15 cellular contexts compared by ENCODE assay signal in genomic region chr10:122419890-122420623, GRCh38. TPM values are rescaled to one million over a fixed set of nuclear protein-coding genes. Genes with fewer than 3 reads are reported as not detected.
DNase-seq lines count a peak whose midpoint lies in the region; ATAC-seq and TF ChIP-seq lines count a peak whose summit lies in the region.
"Had no signal": no experiment of that assay in that cellular context is flagged by ENCODE, and none has a peak within 500 bp of the region (broad histone marks: within the 10 kb centered on the region; RNA-seq: fewer than 3 reads in every experiment).

No MANE protein-coding gene starts in this region.

- dilution Hi-C loops in IMR-90 (cut with HindIII; ENCODE audit: low sequenced_read_pairs, unreplicated experiment), result no loop called here

- H4K91ac ChIP-seq in IMR-90 (ENCODE audit: insufficient read depth, low read depth, low read length), result no peak overlapping the region

- TF ChIP-seq POLR2A in IMR-90 (IDR thresholded peaks at IDR 0.05; ENCODE audit: low read depth, low read length), result no peak

- ATAC-seq in IMR-90 (ENCODE audit: low read depth), result peak; percentile 66
- ATAC-seq in GM21737 (IDR thresholded peaks at IDR 0.05; ENCODE audit: unreplicated experiment), result no peak

- H3K56ac ChIP-seq in IMR-90 (ENCODE audit: extremely low read depth, insufficient read depth, low read length), result no peak overlapping the region

- no peak overlapping the region for H3K23ac ChIP-seq in IMR-90 (ENCODE audit: low read depth, low read length)

- no peak overlapping the region for H3K9ac ChIP-seq in IMR-90 (ENCODE audit: low read depth, low read length)

- TF ChIP-seq CTCF in AG09319 (IDR thresholded peaks at IDR 0.05; ENCODE audit: low read depth, low read length) (no peak), IMR-90 (conservative IDR thresholded peaks at IDR 0.05; ENCODE audit: low read depth, low read length) (no peak), choroid plexus epithelial cell (conservative IDR thresholded peaks at IDR 0.05; ENCODE audit: low read depth, low read length) (no peak)

- no peak for TF ChIP-seq RAD21 in IMR-90 (IDR thresholded peaks at IDR 0.05; ENCODE audit: low read length)

- H3K4ac ChIP-seq in IMR-90 (ENCODE audit: low read depth, low read length), result no peak overlapping the region

- H3K4me2 ChIP-seq in IMR-90 (ENCODE audit: low read depth, low read length), result peak overlapping the region; percentile 21; the same call in 1 of the 2 replicates

- H3K18ac ChIP-seq in IMR-90 (ENCODE audit: low read depth, low read length), result no peak overlapping the region

- intact Hi-C loops in IMR-90 (cut with micrococcal nuclease), result loop anchor here (5.0 kb wide), 1 partner anchor 43 kb away; no protein-coding TSS in a partner anchor

- H3K4me1 ChIP-seq in IMR-90 (ENCODE audit: control insufficient read depth, insufficient read depth, low read length), result peaks cover 4% of the 10 kb centered on the region

- no TSS peak for BruUV-seq in IMR-90 (replicated peaks; lab: Mats Ljungman, UMichigan)

- H2BK15ac ChIP-seq in IMR-90 (ENCODE audit: low read depth, low read length), result no peak overlapping the region

- DNase-seq in AG09319 (ENCODE audit: extremely low read depth, low read depth), result peak; percentile 20
- peak; percentile 85 for DNase-seq in IMR-90
- DNase-seq in choroid plexus epithelial cell (ENCODE audit: low read depth), result peak; percentile 73
- DNase-seq in middle frontal gyrus (ENCODE audit: extremely low spot score, low spot score), result peak; percentile 17
- no peak for DNase-seq in stimulated activated CD4-positive, alpha-beta T cell treated with anti-CD3 and anti-CD28 coated beads, Interleukin-1b, Interleukin-23, amount 100 ng/mL, for 48 hours
- no peak for DNase-seq in NCI-H2171 (lab: John Stamatoyannopoulos, UW)
- DNase-seq in NCI-H345 (lab: John Stamatoyannopoulos, UW), result no peak
- DNase-seq: activated T-cell treated with anti-CD3 and anti-CD28 coated beads, Interleukin-2, amount 50 U/mL, for 1 hour; esophagus squamous epithelium; NCI-H524 had no signal

- no peaks in the 10 kb centered on the region for H3K27me3 ChIP-seq in IMR-90 (ENCODE audit: control insufficient read depth, insufficient read depth, low read length)
- H3K27me3 ChIP-seq: ascending aorta, esophagus squamous epithelium had no signal

- H3K9me3 ChIP-seq in IMR-90 (ENCODE audit: control insufficient read depth, insufficient read depth, low read length), result no peaks in the 10 kb centered on the region
- H3K9me3 ChIP-seq: ascending aorta, esophagus squamous epithelium had no signal

- no peaks in the 10 kb centered on the region for H4K20me1 ChIP-seq in IMR-90 (ENCODE audit: insufficient read depth, low read length)

- peak overlapping the region; percentile 56 for H2AFZ ChIP-seq in IMR-90 (replicated peaks; ENCODE audit: low read length, poor library complexity)

- H3K36me3 ChIP-seq in IMR-90 (ENCODE audit: control insufficient read depth, insufficient read depth, low read length), result peaks cover 2% of the 10 kb centered on the region; the same call in 1 of the 2 replicates

- no peak overlapping the region for H2BK20ac ChIP-seq in IMR-90 (ENCODE audit: low read depth, low read length)

- no peak overlapping the region for H2BK120ac ChIP-seq in IMR-90 (ENCODE audit: low read depth, low read length)

- no peak overlapping the region for H2BK5ac ChIP-seq in IMR-90 (ENCODE audit: low read depth, low read length, poor library complexity, severe bottlenecking)

- no peak overlapping the region for H3K27ac ChIP-seq in IMR-90 (ENCODE audit: insufficient read depth, low read length)
- H3K27ac ChIP-seq: VCaP had no signal

- H2AK5ac ChIP-seq in IMR-90 (ENCODE audit: low read depth, low read length), result no peak overlapping the region

- H3K14ac ChIP-seq in IMR-90 (replicated peaks; ENCODE audit: low read depth, low read length), result no peak overlapping the region

- peaks cover 5% of the 10 kb centered on the region for H3K9me1 ChIP-seq in IMR-90 (ENCODE audit: insufficient read depth, low read length)

- CTCF ChIA-PET in IMR-90 (lab: Yijun Ruan, JAX), result interaction anchor here (0.7 to 2.0 kb wide), 2 partner anchors 10 to 12 kb away, joined by 3 to 5 read pairs; no protein-coding TSS in a partner anchor

- no peak overlapping the region for H4K8ac ChIP-seq in IMR-90 (ENCODE audit: low read depth in 2 of 2, low read length in 2 of 2)

- no peaks in the 10 kb centered on the region for H3K79me1 ChIP-seq in IMR-90 (ENCODE audit: low read depth in 1 of 2, low read length in 2 of 2)

- POLR2A ChIA-PET in IMR-90 (lab: Charles Lee; ENCODE audit: unreplicated experiment), result no interaction called here

- no peak overlapping the region for H2AK9ac ChIP-seq in IMR-90 (replicated peaks; ENCODE audit: low read depth, low read length, poor library complexity)

- no peak overlapping the region for H4K5ac ChIP-seq in IMR-90 (ENCODE audit: low read depth, low read length)

- in situ Hi-C loops in IMR-90 (cut with MboI; ENCODE audit: low sequenced_read_pairs), result no loop called here

- no CpG with 5 or more reads among the region's 3 CpGs for WGBS in IMR-90 (ENCODE audit: extremely low coverage in 2 of 2, insufficient read length in 1 of 2), 2 experiments

- H3K4me3 ChIP-seq in IMR-90 (ENCODE audit: insufficient read depth, low read depth, low read length), result no peak overlapping the region
- no peak overlapping the region for H3K4me3 ChIP-seq in choroid plexus epithelial cell (ENCODE audit: low read depth, low read length)
- H3K4me3 ChIP-seq: ascending aorta, esophagus squamous epithelium had no signal

TF ChIP-seq in IMR-90, 13 proteins besides CTCF, POLR2A, EP300 and RAD21:
- TF ChIP-seq BHLHE40 (IDR thresholded peaks at IDR 0.05; ENCODE audit: low read depth, low read length) (peak; percentile 22; the same call in 1 of the 2 replicates), ELK1 (IDR thresholded peaks at IDR 0.05; ENCODE audit: borderline replicate concordance, low read depth, low read length) (no peak)

RNA-seq across cellular contexts. Expression of gene ARMS2, which starts 34.4 kb away (rescaled TPM):
- not detected in 2 replicates for total RNA-seq in IMR-90 (2012; rRNA removed)
- polyA plus RNA-seq in IMR-90 (2012; rRNA removed), result not detected in 2 replicates
- not detected in 2 replicates for polyA plus RNA-seq in IMR-90 (2012; cell fraction: cytosol; rRNA removed)
- 0.10 TPM in 1 of 2 replicates, not detected in the other for polyA plus RNA-seq in IMR-90 (2012; cell fraction: nucleus; rRNA removed; ENCODE audit: low replicate concordance)
- total RNA-seq: ascending aorta, esophagus squamous epithelium, HT-29 had no signal
- polyA plus RNA-seq: CD14-positive monocyte had no signal

RNA-seq across cellular contexts. Expression of gene HTRA1, which starts 41.3 kb away (rescaled TPM):
- 23.1 and 28.5 TPM in 2 replicates for total RNA-seq in IMR-90 (2012; rRNA removed)
- polyA plus RNA-seq in IMR-90 (2012; rRNA removed), result 94.9 and 108 TPM in 2 replicates
- polyA plus RNA-seq in IMR-90 (2012; cell fraction: cytosol; rRNA removed), result 64.6 and 74.8 TPM in 2 replicates
- polyA plus RNA-seq in IMR-90 (2012; cell fraction: nucleus; rRNA removed; ENCODE audit: low replicate concordance), result 18.9 and 71.3 TPM in 2 replicates
- total RNA-seq: HT-29 had no signal

RNA-seq across cellular contexts. Expression of gene PLEKHA1, which starts 45.5 kb away (rescaled TPM):
- 7.2 and 12.5 TPM in 2 replicates for total RNA-seq in IMR-90 (2012; rRNA removed)
- 7.4 and 9.5 TPM in 2 replicates for polyA plus RNA-seq in IMR-90 (2012; rRNA removed)
- 3.2 and 4.0 TPM in 2 replicates for polyA plus RNA-seq in IMR-90 (2012; cell fraction: cytosol; rRNA removed)
- polyA plus RNA-seq in IMR-90 (2012; cell fraction: nucleus; rRNA removed; ENCODE audit: low replicate concordance), result 4.6 and 13.8 TPM in 2 replicates

Comparison
In these comparisons a context has a peak if more than half of its experiments do, and no peak if none do; other contexts are left out.
1. DNase-seq: peak in AG09319 (single experiment), IMR-90 (single experiment), choroid plexus epithelial cell (single experiment) and middle frontal gyrus (single experiment); none in stimulated activated CD4-positive, alpha-beta T cell treated with anti-CD3 and anti-CD28 coated beads, Interleukin-1b, Interleukin-23, amount 100 ng/mL, for 48 hours (single experiment), NCI-H2171 (single experiment) and NCI-H345 (single experiment).